ENCODE assay signal across 11 cellular contexts in the genomic region with DNA sequence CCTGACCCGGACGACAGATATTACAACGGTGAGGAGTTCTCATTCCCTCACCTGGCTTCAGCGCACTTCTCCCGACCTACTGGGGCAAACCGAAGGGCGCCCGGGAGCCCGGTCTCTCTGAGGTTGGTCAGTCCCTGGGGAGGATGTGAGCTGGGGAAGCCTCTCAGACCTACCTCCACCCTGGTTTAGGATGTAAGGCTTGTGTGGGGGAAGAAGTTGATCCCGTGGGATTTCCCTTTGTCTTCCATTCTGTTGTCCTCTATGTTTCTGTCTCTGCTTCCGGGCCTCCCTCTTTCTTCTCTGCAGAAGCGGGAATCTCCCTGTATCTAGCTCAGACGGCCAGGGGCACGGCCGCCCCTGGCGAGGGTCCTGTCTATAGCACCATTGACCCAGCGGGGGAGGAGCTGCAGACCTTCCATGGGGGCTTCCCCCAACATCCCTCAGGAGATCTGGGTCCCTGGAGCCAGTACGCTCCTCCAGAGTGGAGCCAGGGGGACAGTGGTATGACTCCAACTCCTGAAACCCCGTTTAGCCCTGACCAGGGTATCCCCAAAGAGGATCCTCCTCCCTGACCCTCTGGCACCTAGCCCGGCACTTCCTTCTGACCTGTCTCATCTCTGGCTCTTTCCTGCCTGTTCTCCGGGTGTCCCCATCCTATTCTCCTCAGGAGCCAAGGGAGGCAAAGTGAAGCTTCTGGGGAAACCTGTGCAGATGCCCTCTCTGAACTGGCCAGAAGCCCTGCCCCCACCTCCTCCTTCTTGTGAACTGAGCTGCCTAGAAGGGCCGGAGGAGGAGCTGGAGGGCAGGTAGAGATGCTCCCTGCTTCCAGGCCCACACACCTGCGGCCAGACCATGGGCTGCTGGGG. TPM values are rescaled to one million over a fixed set of nuclear protein-coding genes. Genes with fewer than 3 reads are reported as not detected.
DNase-seq lines count a peak whose midpoint lies in the region; ATAC-seq and TF ChIP-seq lines count a peak whose summit lies in the region.
"Had no signal": no experiment of that assay in that cellular context is flagged by ENCODE, and none has a peak within 500 bp of the region (broad histone marks: within the 10 kb centered on the region; RNA-seq: fewer than 3 reads in every experiment).

No MANE protein-coding gene starts in this region.

- H3K36me3 ChIP-seq in SK-N-SH (replicated peaks in 1 of 2; ENCODE audit: control insufficient read depth in 1 of 2, insufficient read depth in 2 of 2, low read length in 1 of 2) (no peaks in the 10 kb centered on the region), iPS-18a (ENCODE audit: control insufficient read depth, low read depth, low read length) (no peaks in the 10 kb centered on the region), SJCRH30 (no peaks in the 10 kb centered on the region)

- H3K9me3 ChIP-seq in SK-N-SH: no peaks in the 10 kb centered on the region
- no peaks in the 10 kb centered on the region for H3K9me3 ChIP-seq in iPS-18a (ENCODE audit: control insufficient read depth, low read depth, low read length)
- H3K9me3 ChIP-seq in SJCRH30 (replicated peaks): no peaks in the 10 kb centered on the region

- no peaks in the 10 kb centered on the region for H3K9me2 ChIP-seq in SK-N-SH

- H3K4me1 Mint-ChIP-seq in activated naive CD8-positive, alpha-beta T cell treated with anti-CD3 and anti-CD28 coated beads for 36 hours: peaks cover 20% of the 10 kb centered on the region
- H3K4me1 Mint-ChIP-seq in stimulated activated naive B cell treated with anti-CD40 and anti-IgM and Interleukin-4, amounts not matched to agents 10 μg/mL and 1 μg/mL and 100 μg/mL, for 72 hours: peaks cover 14 to 25% of the 10 kb centered on the region in 2 donors

- H3K4me1 ChIP-seq in SK-N-SH (ENCODE audit: control insufficient read depth in 1 of 2, insufficient read depth in 2 of 2, low read depth in 1 of 2, low read length in 1 of 2) (peaks cover 0 to 17% of the 10 kb centered on the region in 2 experiments; a peak in 1 of 4 replicates), iPS-18a (ENCODE audit: control insufficient read depth, low read depth, low read length) (peaks cover 10% of the 10 kb centered on the region), SJCRH30 (0 out of 2 replicates have a peak, but pooled peaks cover under 1% of the 10 kb centered on the region)

- H3K79me2 ChIP-seq in SK-N-SH (ENCODE audit: insufficient read depth): no peaks in the 10 kb centered on the region; the same call in 1 of the 2 replicates

- peak overlapping the region; percentile 86 for H3K4me3 Mint-ChIP-seq in activated naive CD8-positive, alpha-beta T cell treated with anti-CD3 and anti-CD28 coated beads for 36 hours
- peak overlapping the region; percentile 83 to 86 for H3K4me3 Mint-ChIP-seq in stimulated activated naive B cell treated with anti-CD40 and anti-IgM and Interleukin-4, amounts not matched to agents 10 μg/mL and 1 μg/mL and 100 μg/mL, for 72 hours

- POLR2A ChIA-PET in SK-N-SH (lab: Yijun Ruan, JAX): no interaction called here

- H3K27ac ChIP-seq in SK-N-SH (ENCODE audit: low read depth in 2 of 2, low read length in 1 of 2) (no peak overlapping the region), iPS-18a (ENCODE audit: low read length) (no peak overlapping the region), SJCRH30 (no peak overlapping the region)

- H3K27me3 ChIP-seq in SK-N-SH (ENCODE audit: insufficient read depth) (no peaks in the 10 kb centered on the region), iPS-18a (ENCODE audit: control insufficient read depth, insufficient read depth, low read length) (peaks cover 29% of the 10 kb centered on the region), SJCRH30 (no peaks in the 10 kb centered on the region)

- TF ChIP-seq CTCF in SK-N-SH (IDR thresholded peaks at IDR 0.05): no peak

- no peaks in the 10 kb centered on the region for H3K9me3 Mint-ChIP-seq in activated naive CD8-positive, alpha-beta T cell treated with anti-CD3 and anti-CD28 coated beads for 36 hours
- no peaks in the 10 kb centered on the region for H3K9me3 Mint-ChIP-seq in stimulated activated naive B cell treated with anti-CD40 and anti-IgM and Interleukin-4, amounts not matched to agents 10 μg/mL and 1 μg/mL and 100 μg/mL, for 72 hours

- peak overlapping the region; percentile 97; the same call in 1 of the 2 replicates for H3K9ac ChIP-seq in SK-N-SH
- no peak overlapping the region for H3K9ac ChIP-seq in iPS-18a (ENCODE audit: low read length)

- peak overlapping the region; percentile 73 to 80; a peak in 3 of 4 replicates for H3K4me3 ChIP-seq in SK-N-SH (ENCODE audit: low read depth in 2 of 2, low read length in 1 of 2)
- peak overlapping the region; percentile 77 for H3K4me3 ChIP-seq in iPS-18a (ENCODE audit: low read length)
- no peak overlapping the region for H3K4me3 ChIP-seq in SJCRH30

- TF ChIP-seq EP300 in SK-N-SH (IDR thresholded peaks at IDR 0.05; ENCODE audit: borderline replicate concordance in 1 of 2, low read depth in 1 of 2, low read length in 1 of 2): no peak

- DNase-seq in SK-N-SH (no peak), SJCRH30 (no peak), COLO668 (lab: John Stamatoyannopoulos, UW; ENCODE audit: unreplicated experiment) (no peak)
- no peak for DNase-seq in activated naive CD8-positive, alpha-beta T cell treated with anti-CD3 and anti-CD28 coated beads for 36 hours
- no peak for DNase-seq in stimulated activated naive B cell treated with anti-CD40 and anti-IgM and Interleukin-4, amounts not matched to agents 10 μg/mL and 1 μg/mL and 100 μg/mL, for 72 hours
- DNase-seq in stimulated activated CD4-positive, alpha-beta T cell treated with anti-CD3 and anti-CD28 coated beads, Interleukin-2, amount 100 ng/mL, for 48 hours: no peak
- DNase-seq: 8988T, left colon, NCI-H345 had no signal

- H3K27me3 Mint-ChIP-seq in activated naive CD8-positive, alpha-beta T cell treated with anti-CD3 and anti-CD28 coated beads for 36 hours: peaks cover 30% of the 10 kb centered on the region
- H3K27me3 Mint-ChIP-seq in stimulated activated naive B cell treated with anti-CD40 and anti-IgM and Interleukin-4, amounts not matched to agents 10 μg/mL and 1 μg/mL and 100 μg/mL, for 72 hours: peaks cover 69 to 71% of the 10 kb centered on the region in 2 donors

- 0 out of 2 replicates have a peak overlapping the region, but pooled peaks have one; percentile 89 for H2AFZ ChIP-seq in SK-N-SH (ENCODE audit: low read depth)

- no peaks in the 10 kb centered on the region for H4K20me1 ChIP-seq in SK-N-SH (ENCODE audit: insufficient read depth)

- WGBS in SK-N-SH (ENCODE audit: low lambda C conversion rate): 81% methylated on average over 14 of the region's 23 CpGs

- H3K27ac Mint-ChIP-seq in activated naive CD8-positive, alpha-beta T cell treated with anti-CD3 and anti-CD28 coated beads for 36 hours: peak overlapping the region; percentile 92
- no peak overlapping the region for H3K27ac Mint-ChIP-seq in stimulated activated naive B cell treated with anti-CD40 and anti-IgM and Interleukin-4, amounts not matched to agents 10 μg/mL and 1 μg/mL and 100 μg/mL, for 72 hours

- H3K4me2 ChIP-seq in SK-N-SH: peak overlapping the region; percentile 96

- TF ChIP-seq RAD21 in SK-N-SH (IDR thresholded peaks at IDR 0.05; ENCODE audit: low read length): no peak

- no peaks in the 10 kb centered on the region for H3F3A ChIP-seq in SK-N-SH (replicated peaks; ENCODE audit: insufficient read depth)

- peaks cover 2% of the 10 kb centered on the region for H3K36me3 Mint-ChIP-seq in activated naive CD8-positive, alpha-beta T cell treated with anti-CD3 and anti-CD28 coated beads for 36 hours
- no peaks in the 10 kb centered on the region for H3K36me3 Mint-ChIP-seq in stimulated activated naive B cell treated with anti-CD40 and anti-IgM and Interleukin-4, amounts not matched to agents 10 μg/mL and 1 μg/mL and 100 μg/mL, for 72 hours

- no peak for ATAC-seq in SK-N-SH treated with all-trans-retinoic acid at 6 μM for 48 hours
- no peak for ATAC-seq in stimulated activated naive B cell treated with anti-CD40 and anti-IgM and Interleukin-4, amounts not matched to agents 10 μg/mL and 1 μg/mL and 100 μg/mL, for 72 hours (replicated peaks)
- ATAC-seq: left colon had no signal

- CTCF ChIA-PET in SK-N-SH (lab: Yijun Ruan, JAX): interaction anchor here (2.1 to 5.0 kb wide), 2 partner anchors 11 to 84 kb away, joined by 7 to 55 read pairs; partner anchors contain the start of gene ROBO3

TF ChIP-seq in SK-N-SH, 30 proteins besides CTCF, POLR2A, EP300 and RAD21 (continues in another document):
- TF ChIP-seq JUND (IDR thresholded peaks at IDR 0.05): no peak
- no peak for TF ChIP-seq SIN3A (IDR thresholded peaks at IDR 0.05; ENCODE audit: borderline replicate concordance, low read depth, low read length)

RNA-seq across cellular contexts. Expression of gene ROBO3, which starts 12.6 kb away (rescaled TPM):
- 59.8 and 61.2 TPM in 2 replicates for polyA plus RNA-seq in SK-N-SH (2012; rRNA removed)
- 14.5 and 21.9 TPM in 2 replicates for polyA plus RNA-seq in SK-N-SH (2012; cell fraction: cytosol; rRNA removed)
- polyA plus RNA-seq in SK-N-SH (2012; cell fraction: nucleus; rRNA removed): 309 and 336 TPM in 2 replicates
- 10 to 100 TPM; 17.9 to 23.7 TPM for total RNA-seq in activated naive CD8-positive, alpha-beta T cell treated with anti-CD3 and anti-CD28 coated beads for 36 hours
- total RNA-seq in SJCRH30 (2014; rRNA removed; shearing (Covaris generic)): 5.1 and 7.0 TPM in 2 replicates

RNA-seq across cellular contexts. Expression of gene ROBO4, which starts 19.8 kb away (rescaled TPM):
- 0.31 and 0.95 TPM in 2 replicates for polyA plus RNA-seq in SK-N-SH (2012; rRNA removed)
- polyA plus RNA-seq in SK-N-SH (2012; cell fraction: cytosol; rRNA removed): 0.13 and 0.45 TPM in 2 replicates
- 1.9 and 2.2 TPM in 2 replicates for polyA plus RNA-seq in SK-N-SH (2012; cell fraction: nucleus; rRNA removed)
- not detected for total RNA-seq in activated naive CD8-positive, alpha-beta T cell treated with anti-CD3 and anti-CD28 coated beads for 36 hours
- 0.10 and 0.22 TPM in 2 replicates for total RNA-seq in SJCRH30 (2014; rRNA removed; shearing (Covaris generic))

RNA-seq across cellular contexts. Expression of gene HEPN1, which starts 41.2 kb away (rescaled TPM):
- polyA plus RNA-seq in SK-N-SH (2012; rRNA removed): not detected in 2 replicates
- polyA plus RNA-seq in SK-N-SH (2012; cell fraction: cytosol; rRNA removed): not detected in 2 replicates
- polyA plus RNA-seq in SK-N-SH (2012; cell fraction: nucleus; rRNA removed): not detected in 2 replicates
- total RNA-seq in activated naive CD8-positive, alpha-beta T cell treated with anti-CD3 and anti-CD28 coated beads for 36 hours: not detected
- not detected in 2 replicates for total RNA-seq in SJCRH30 (2014; rRNA removed; shearing (Covaris generic))
- total RNA-seq: left colon had no signal

RNA-seq across cellular contexts. Expression of gene HEPACAM, which starts 58.0 kb away (rescaled TPM):
- not detected in 2 replicates for polyA plus RNA-seq in SK-N-SH (2012; rRNA removed)
- polyA plus RNA-seq in SK-N-SH (2012; cell fraction: cytosol; rRNA removed): not detected in 2 replicates
- 0.01 and 0.07 TPM in 2 replicates for polyA plus RNA-seq in SK-N-SH (2012; cell fraction: nucleus; rRNA removed)
- total RNA-seq in activated naive CD8-positive, alpha-beta T cell treated with anti-CD3 and anti-CD28 coated beads for 36 hours: not detected
- 0.05 TPM in 1 of 2 replicates, not detected in the other for total RNA-seq in SJCRH30 (2014; rRNA removed; shearing (Covaris generic))
